In the genomic region with DNA sequence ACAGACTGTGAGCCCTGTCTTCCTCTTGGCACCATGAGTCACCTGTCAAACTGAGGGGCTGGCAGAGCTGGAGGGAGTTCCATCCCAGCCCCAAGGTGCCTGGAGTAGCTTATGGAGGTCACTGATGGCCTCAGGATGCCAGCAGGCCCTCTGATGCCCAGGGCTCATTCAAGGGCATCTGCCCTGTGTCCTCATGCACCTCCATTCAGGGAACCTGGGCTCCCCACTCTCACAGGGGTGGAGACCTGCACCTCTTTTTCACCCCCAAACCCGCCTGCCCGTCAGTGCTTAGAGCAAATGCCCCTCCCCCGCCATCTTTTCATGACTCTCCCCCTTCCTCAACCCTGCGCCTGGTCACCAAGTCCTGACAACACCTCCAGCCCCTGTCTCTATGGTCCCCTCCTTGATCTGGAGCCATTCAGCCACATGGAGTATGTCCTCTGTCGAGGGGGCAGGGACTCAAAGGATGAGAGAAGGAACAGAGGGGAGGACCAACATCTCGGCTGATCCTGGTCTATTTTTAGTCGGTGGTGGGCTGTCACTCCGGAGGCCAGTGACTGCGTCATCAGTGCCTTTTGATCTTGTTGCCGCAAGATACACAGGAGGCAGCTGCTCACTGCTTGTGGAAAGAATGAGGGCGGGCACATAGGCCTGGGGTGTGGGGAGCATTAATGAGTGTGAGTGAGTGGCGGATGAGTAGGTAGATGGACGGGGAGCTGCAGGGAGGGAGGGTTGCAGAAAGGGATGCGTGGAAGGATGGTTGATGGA, we compare ENCODE assay signal across 9 cellular contexts.
A peak's percentile ranks its signal among the peaks of the same experiment; 100 is the strongest.
DNase-seq lines count a peak whose midpoint lies in the region; ATAC-seq and TF ChIP-seq lines count a peak whose summit lies in the region.
"Had no signal": no experiment of that assay in that cellular context is flagged by ENCODE, and none has a peak within 500 bp of the region (broad histone marks: within the 10 kb centered on the region; RNA-seq: fewer than 3 reads in every experiment).

No MANE protein-coding gene starts in this region.

- no peak overlapping the region for H3K4me3 Mint-ChIP-seq in activated naive CD4-positive, alpha-beta T cell treated with anti-CD3 and anti-CD28 coated beads, Interleukin-2, amount 10 ng/mL, durations not matched to agents 7 days and 5 days
- H3K4me3 Mint-ChIP-seq in activated naive CD8-positive, alpha-beta T cell treated with anti-CD3 and anti-CD28 coated beads, Interleukin-2, amount 10 ng/mL, durations not matched to agents 7 days and 5 days, result peak overlapping the region; percentile 46

- H3K4me3 ChIP-seq in upper lobe of left lung (peak overlapping the region in 1 of 4 donors; percentile 14), tibial nerve (no peak overlapping the region)
- H3K4me3 ChIP-seq: MG63 had no signal

- H3K27me3 Mint-ChIP-seq in activated naive CD4-positive, alpha-beta T cell treated with anti-CD3 and anti-CD28 coated beads, Interleukin-2, amount 10 ng/mL, durations not matched to agents 7 days and 5 days, result peaks cover 4% of the 10 kb centered on the region
- no peaks in the 10 kb centered on the region for H3K27me3 Mint-ChIP-seq in activated naive CD8-positive, alpha-beta T cell treated with anti-CD3 and anti-CD28 coated beads, Interleukin-2, amount 10 ng/mL, durations not matched to agents 7 days and 5 days

- no peak overlapping the region for H3K27ac Mint-ChIP-seq in activated naive CD4-positive, alpha-beta T cell treated with anti-CD3 and anti-CD28 coated beads, Interleukin-2, amount 10 ng/mL, durations not matched to agents 7 days and 5 days
- H3K27ac Mint-ChIP-seq in activated naive CD8-positive, alpha-beta T cell treated with anti-CD3 and anti-CD28 coated beads, Interleukin-2, amount 10 ng/mL, durations not matched to agents 7 days and 5 days, result peak overlapping the region; percentile 76

- H3K27me3 ChIP-seq in upper lobe of left lung (no peaks in the 10 kb centered on the region), tibial nerve (no peaks in the 10 kb centered on the region)

- POLR2A ChIA-PET in activated naive CD8-positive, alpha-beta T cell treated with anti-CD3 and anti-CD28 coated beads, Interleukin-2, amount 10 ng/mL, durations not matched to agents 7 days and 5 days (lab: Charles Lee), result interaction anchor here (0.7 kb wide), 1 partner anchor 395 kb away, joined by 3 read pairs; no protein-coding TSS in a partner anchor

- no peaks in the 10 kb centered on the region for H3K36me3 ChIP-seq in upper lobe of left lung
- H3K36me3 ChIP-seq in tibial nerve, result no peaks in the 10 kb centered on the region
- H3K36me3 ChIP-seq: MG63 had no signal

- 64 to 74% methylated on average over 14 of the region's 14 CpGs for WGBS in upper lobe of left lung, 2 donors
- WGBS in tibial nerve, 2 donors, result 70 to 72% methylated on average over 14 of the region's 14 CpGs

- H3K4me1 Mint-ChIP-seq in activated naive CD4-positive, alpha-beta T cell treated with anti-CD3 and anti-CD28 coated beads, Interleukin-2, amount 10 ng/mL, durations not matched to agents 7 days and 5 days, result peaks cover 22% of the 10 kb centered on the region
- peaks cover 25% of the 10 kb centered on the region for H3K4me1 Mint-ChIP-seq in activated naive CD8-positive, alpha-beta T cell treated with anti-CD3 and anti-CD28 coated beads, Interleukin-2, amount 10 ng/mL, durations not matched to agents 7 days and 5 days

- H3K27ac ChIP-seq in upper lobe of left lung (peak overlapping the region; percentile 47 to 79 (median 76)), tibial nerve (peak overlapping the region in 1 of 4 donors; percentile 63)

- ATAC-seq in activated naive CD8-positive, alpha-beta T cell treated with anti-CD3 and anti-CD28 coated beads, Interleukin-2, amount 10 ng/mL, durations not matched to agents 7 days and 5 days (ENCODE audit: low read depth), result peak; percentile 40
- no peak for ATAC-seq in upper lobe of left lung (ENCODE audit: low FRiP score in 2 of 2)

- TF ChIP-seq EP300 in upper lobe of left lung (IDR thresholded peaks at IDR 0.05) (peak in 1 of 4 donors; percentile 40), tibial nerve (IDR thresholded peaks at IDR 0.05) (no peak)

- CTCF ChIA-PET in activated naive CD4-positive, alpha-beta T cell treated with anti-CD3 and anti-CD28 coated beads, Interleukin-2, amount 10 ng/mL, durations not matched to agents 7 days and 5 days (lab: Charles Lee), result no interaction called here

- peaks cover 11% of the 10 kb centered on the region for H3K9me3 Mint-ChIP-seq in activated naive CD4-positive, alpha-beta T cell treated with anti-CD3 and anti-CD28 coated beads, Interleukin-2, amount 10 ng/mL, durations not matched to agents 7 days and 5 days
- peaks cover 12% of the 10 kb centered on the region for H3K9me3 Mint-ChIP-seq in activated naive CD8-positive, alpha-beta T cell treated with anti-CD3 and anti-CD28 coated beads, Interleukin-2, amount 10 ng/mL, durations not matched to agents 7 days and 5 days

- H3K36me3 Mint-ChIP-seq in activated naive CD4-positive, alpha-beta T cell treated with anti-CD3 and anti-CD28 coated beads, Interleukin-2, amount 10 ng/mL, durations not matched to agents 7 days and 5 days, result peaks cover 2% of the 10 kb centered on the region
- peaks cover 11% of the 10 kb centered on the region for H3K36me3 Mint-ChIP-seq in activated naive CD8-positive, alpha-beta T cell treated with anti-CD3 and anti-CD28 coated beads, Interleukin-2, amount 10 ng/mL, durations not matched to agents 7 days and 5 days

- H3K4me1 ChIP-seq in upper lobe of left lung (peaks cover 21 to 27% (median 24%) of the 10 kb centered on the region in 4 donors), tibial nerve (peaks cover 0 to 36% (median 10%) of the 10 kb centered on the region in 4 donors)

- TF ChIP-seq CTCF in upper lobe of left lung (IDR thresholded peaks at IDR 0.05) (no peak), tibial nerve (IDR thresholded peaks at IDR 0.05) (no peak)

- DNase-seq in activated naive CD4-positive, alpha-beta T cell treated with anti-CD3 and anti-CD28 coated beads, Interleukin-2, amount 10 ng/mL, durations not matched to agents 7 days and 5 days, result peak; percentile 40
- DNase-seq in activated naive CD4-positive, alpha-beta T cell treated with Interleukin-2 at 50 U/mL for 16 hours, result no peak
- no peak for DNase-seq in activated naive CD8-positive, alpha-beta T cell treated with anti-CD3 and anti-CD28 coated beads, Interleukin-2, amount 10 ng/mL, durations not matched to agents 7 days and 5 days
- peak; percentile 78 for DNase-seq in left kidney (ENCODE audit: low read depth, low spot score)
- DNase-seq in upper lobe of left lung, result no peak
- no peak for DNase-seq in effector CD4-positive, alpha-beta T cell
- no peak for DNase-seq in NCI-H1048 (lab: John Stamatoyannopoulos, UW)
- no peak for DNase-seq in tibial nerve (ENCODE audit: low spot score in 2 of 2)
- DNase-seq: MG63 had no signal

- no peaks in the 10 kb centered on the region for H3K9me3 ChIP-seq in upper lobe of left lung
- peaks cover 0 to 15% (median 0%) of the 10 kb centered on the region in 4 donors for H3K9me3 ChIP-seq in tibial nerve
- H3K9me3 ChIP-seq: MG63 had no signal

- no peak for TF ChIP-seq POLR2A in upper lobe of left lung (IDR thresholded peaks at IDR 0.05)
- TF ChIP-seq POLR2A in tibial nerve (IDR thresholded peaks at IDR 0.05), result no peak

Comparison
In these comparisons a context has a peak if more than half of its experiments do, and no peak if none do; other contexts are left out.
1. DNase-seq: peak in activated naive CD4-positive, alpha-beta T cell treated with anti-CD3 and anti-CD28 coated beads, Interleukin-2, amount 10 ng/mL, durations not matched to agents 7 days and 5 days (single experiment) and left kidney (single experiment); none in activated naive CD4-positive, alpha-beta T cell treated with Interleukin-2 at 50 U/mL for 16 hours (single experiment), activated naive CD8-positive, alpha-beta T cell treated with anti-CD3 and anti-CD28 coated beads, Interleukin-2, amount 10 ng/mL, durations not matched to agents 7 days and 5 days (single experiment), upper lobe of left lung (0 of 2), effector CD4-positive, alpha-beta T cell (single experiment), NCI-H1048 (single experiment) and tibial nerve (0 of 2).